In the genomic region with DNA sequence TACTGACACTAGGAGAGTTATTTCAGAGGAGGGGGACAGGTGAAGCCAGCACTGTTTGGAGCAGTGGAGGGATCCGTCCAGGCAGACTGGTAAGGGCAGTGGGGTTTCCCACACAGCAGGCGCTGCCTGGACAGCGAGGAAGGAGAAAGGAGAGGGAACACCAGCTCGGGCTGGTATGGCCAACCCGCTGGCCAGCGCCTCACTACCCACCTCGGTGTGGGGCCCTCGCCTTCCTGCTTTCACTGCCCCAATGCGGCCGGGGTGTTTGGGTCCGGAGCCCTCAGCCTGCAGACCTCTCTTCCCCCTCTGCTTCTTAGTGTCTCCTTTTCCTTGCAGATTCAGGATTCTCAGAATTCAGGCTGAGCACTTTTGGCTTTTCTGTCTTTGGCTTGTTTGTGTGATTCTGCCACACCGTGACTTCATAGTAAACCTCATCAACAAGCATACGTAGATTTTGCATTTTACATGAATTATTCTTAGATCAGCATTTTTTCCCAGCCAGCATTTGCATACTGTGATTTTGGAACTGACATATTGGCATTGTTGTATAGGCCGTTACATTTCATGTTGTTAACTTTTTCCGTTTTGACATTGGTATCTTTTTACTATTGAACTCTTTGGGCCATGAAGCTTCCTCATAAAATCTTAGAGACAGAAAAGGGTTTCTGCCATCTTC, we compare ENCODE assay signal across 1 cellular context.
TF ChIP-seq lines count a peak whose summit lies in the region.

No MANE protein-coding gene starts in this region.

TF ChIP-seq in GM23338, 12 proteins besides CTCF, POLR2A, EP300 and RAD21 (continued from another document):
- TF ChIP-seq POLR2AphosphoS5 (IDR thresholded peaks at IDR 0.05; ENCODE audit: low read depth) (no peak), ZNF331 (CRISPR knock-in tag; IDR thresholded peaks at IDR 0.05; ENCODE audit: low read depth) (no peak)
